Comparison of ENCODE assay signal across 14 cellular contexts in the genomic region with DNA sequence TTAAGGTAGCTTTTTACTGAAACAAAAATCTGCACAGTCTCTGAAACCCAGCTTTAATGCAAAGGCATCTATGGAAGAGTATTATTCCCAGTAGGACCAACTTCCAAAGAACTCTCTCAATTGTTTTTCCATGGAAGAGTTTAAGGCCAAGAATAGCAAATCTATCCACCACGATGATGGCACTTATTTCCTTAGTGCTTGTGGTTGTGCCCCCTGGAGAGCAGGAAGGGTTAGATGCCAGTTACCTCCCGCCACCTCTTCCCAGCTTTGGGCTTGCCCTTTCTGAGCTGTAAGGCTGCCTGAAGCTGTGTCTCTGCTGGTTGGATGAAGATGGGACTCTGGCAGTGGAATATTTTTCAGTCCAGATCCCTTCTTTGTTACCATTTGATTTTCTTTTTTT.
"Had no signal": no experiment of that assay in that cellular context is flagged by ENCODE, and none has a peak within 500 bp of the region (broad histone marks: within the 10 kb centered on the region; RNA-seq: fewer than 3 reads in every experiment).

No MANE protein-coding gene starts in this region.

- H3K9me3 Mint-ChIP-seq: activated naive CD4-positive, alpha-beta T cell treated with anti-CD3 and anti-CD28 coated beads for 36 hours; naive thymus-derived CD8-positive, alpha-beta T cell; stimulated activated naive B cell treated with anti-CD40 and anti-IgM and Interleukin-4, amounts not matched to agents 10 μg/mL and 1 μg/mL and 100 μg/mL, for 72 hours had no signal

- H3K27ac ChIP-seq: ascending aorta, hepatocyte, thyroid gland had no signal

- H3K27me3 ChIP-seq: ascending aorta, hepatocyte, thyroid gland had no signal

- H3K36me3 Mint-ChIP-seq: naive thymus-derived CD8-positive, alpha-beta T cell had no signal

- H3K9me3 ChIP-seq: ascending aorta, thyroid gland had no signal

- H3K27me3 Mint-ChIP-seq: naive thymus-derived CD8-positive, alpha-beta T cell had no signal

- H3K36me3 ChIP-seq: ascending aorta, thyroid gland had no signal

- H3K4me3 Mint-ChIP-seq: activated naive CD4-positive, alpha-beta T cell treated with anti-CD3 and anti-CD28 coated beads for 36 hours; stimulated activated naive B cell treated with anti-CD40 and anti-IgM and Interleukin-4, amounts not matched to agents 10 μg/mL and 1 μg/mL and 100 μg/mL, for 72 hours had no signal

- H2AFZ ChIP-seq: hepatocyte had no signal

- DNase-seq: activated CD4-positive, CD25-positive, alpha-beta regulatory T cell treated with anti-CD3 and anti-CD28 coated beads, Interleukin-2, amount 50 U/mL, for 72 hours; activated naive CD4-positive, alpha-beta T cell treated with anti-CD3 and anti-CD28 coated beads for 36 hours; activated T-cell treated with anti-CD3 and anti-CD28 coated beads for 4 hours; caudate nucleus; left ventricle myocardium superior; mesenchymal stem cell; naive thymus-derived CD8-positive, alpha-beta T cell; posterior cingulate gyrus; stimulated activated CD4-positive, alpha-beta T cell treated with anti-CD3 and anti-CD28 coated beads, Interleukin-2, amount 100 ng/mL, for 48 hours; stimulated activated naive B cell treated with anti-CD40 and anti-IgM and Interleukin-4, amounts not matched to agents 10 μg/mL and 1 μg/mL and 100 μg/mL, for 72 hours; thyroid gland had no signal

- H3K4me2 ChIP-seq: hepatocyte had no signal

- H3K27ac Mint-ChIP-seq: activated naive CD4-positive, alpha-beta T cell treated with anti-CD3 and anti-CD28 coated beads for 36 hours; stimulated activated naive B cell treated with anti-CD40 and anti-IgM and Interleukin-4, amounts not matched to agents 10 μg/mL and 1 μg/mL and 100 μg/mL, for 72 hours had no signal

- H3K4me3 ChIP-seq: ascending aorta, hepatocyte, thyroid gland had no signal

- ATAC-seq: esophagus mucosa; left ventricle myocardium superior; naive thymus-derived CD8-positive, alpha-beta T cell; stimulated activated naive B cell treated with anti-CD40 and anti-IgM and Interleukin-4, amounts not matched to agents 10 μg/mL and 1 μg/mL and 100 μg/mL, for 72 hours had no signal
